Comparison of ENCODE assay signal across 14 cellular contexts in the genomic region with DNA sequence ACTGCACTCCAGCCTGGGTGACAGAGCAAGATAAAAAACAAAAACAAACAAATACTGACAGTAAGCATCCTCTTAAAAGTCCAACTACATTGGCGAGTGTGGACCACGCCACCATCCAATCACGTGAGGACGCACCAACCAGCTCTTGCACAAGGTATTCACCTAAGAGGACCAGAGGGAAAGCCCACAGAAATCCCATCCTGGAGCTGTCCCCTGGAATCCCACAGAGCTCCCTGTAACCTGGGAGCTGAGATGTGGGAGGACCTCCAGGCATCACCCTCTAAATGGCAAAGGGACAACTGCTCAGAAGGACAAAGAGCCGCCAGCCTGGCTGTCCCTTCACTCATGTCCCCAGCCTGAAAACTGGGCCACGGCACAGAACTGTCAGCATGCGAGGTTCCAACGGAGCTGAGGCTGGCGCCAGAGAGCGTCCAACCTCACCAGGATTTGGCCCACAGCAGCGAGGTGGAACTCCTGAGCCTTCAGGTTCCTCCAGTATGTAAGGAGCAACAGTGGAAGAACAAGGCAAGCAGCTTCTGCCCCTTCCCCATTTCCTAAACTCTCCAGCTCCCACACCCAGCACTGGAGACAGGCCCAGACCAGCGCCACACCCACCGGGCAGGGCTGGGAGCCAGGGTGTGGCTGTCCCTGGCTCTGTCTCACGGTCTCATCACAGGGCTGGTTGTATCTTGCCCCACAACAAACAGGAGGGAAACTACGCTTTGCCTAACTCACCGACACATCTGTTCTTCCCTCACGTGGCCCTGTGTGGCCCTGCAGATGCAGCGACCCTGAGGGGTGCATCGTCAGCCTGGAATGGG. TPM values are rescaled to one million over a fixed set of nuclear protein-coding genes. Genes with fewer than 3 reads are reported as not detected.
DNase-seq lines count a peak whose midpoint lies in the region; ATAC-seq and TF ChIP-seq lines count a peak whose summit lies in the region.
"Had no signal": no experiment of that assay in that cellular context is flagged by ENCODE, and none has a peak within 500 bp of the region (broad histone marks: within the 10 kb centered on the region; RNA-seq: fewer than 3 reads in every experiment).

No MANE protein-coding gene starts in this region.

- ATAC-seq in sciatic nerve, result peak; percentile 76
- ATAC-seq: activated naive CD4-positive, alpha-beta T cell treated with anti-CD3 and anti-CD28 coated beads, Interleukin-2, amount 50 U/mL, for 72 hours had no signal

- no peak overlapping the region for H3K4me2 ChIP-seq in H9 (ENCODE audit: insufficient read depth, insufficient read length, low read length)

- H3K18ac ChIP-seq in H9 (ENCODE audit: insufficient read length, low read depth, low read length), result no peak overlapping the region

- no peak overlapping the region for H3K4me3 ChIP-seq in adipocyte (ENCODE audit: low read length)
- no peak overlapping the region for H3K4me3 ChIP-seq in fibroblast of the aortic adventitia (ENCODE audit: low read depth, low read length)
- H3K4me3 ChIP-seq: lung had no signal

- no peak overlapping the region for H3K9ac ChIP-seq in H9 (ENCODE audit: extremely low read depth, insufficient read length, low read length)
- H3K9ac ChIP-seq in adipocyte (ENCODE audit: low read length), result peak overlapping the region; percentile 34

- TF ChIP-seq CTCF in H9 (conservative IDR thresholded peaks at IDR 0.05), result no peak
- TF ChIP-seq CTCF in fibroblast of the aortic adventitia (IDR thresholded peaks at IDR 0.05; ENCODE audit: insufficient read depth, low read length), result no peak

- H2AK5ac ChIP-seq in H9 (ENCODE audit: insufficient read length, low read length), result no peak overlapping the region

- DNase-seq in H9, result no peak
- no peak for DNase-seq in adipocyte (ENCODE audit: low read depth)
- peak; percentile 35 for DNase-seq in fibroblast of the aortic adventitia (ENCODE audit: low read depth)
- DNase-seq in sciatic nerve (ENCODE audit: low spot score), result peak; percentile 39
- no peak for DNase-seq in COR-L47 (lab: John Stamatoyannopoulos, UW)
- DNase-seq in activated CD4-positive, alpha-beta T cell treated with anti-CD3 and anti-CD28 coated beads for 48 hours, result no peak
- no peak for DNase-seq in stimulated activated CD4-positive, alpha-beta T cell treated with anti-CD3 and anti-CD28 coated beads, Interleukin-4, amount 100 ng/mL, for 4 hours
- DNase-seq: activated CD8-positive, alpha-beta memory T cell treated with anti-CD3 and anti-CD28 coated beads, Interleukin-2, amount 50 U/mL, for 4 hours; DND-41; NCI-H187; NCI-H526 treated with DMSO at 0.1 percent for 48 hours; stimulated activated CD4-positive, alpha-beta T cell treated with anti-CD3 and anti-CD28 coated beads, Interleukin-12 subunit alpha, Interleukin-12 subunit beta, amount 100 ng/mL, for 4 hours had no signal

- peaks cover 2 to 4% of the 10 kb centered on the region in 2 experiments for H3K4me1 Mint-ChIP-seq in H9

- H3K4ac ChIP-seq in H9 (ENCODE audit: low read depth, low read length), result no peak overlapping the region

- no peak overlapping the region for H3K23ac ChIP-seq in H9 (ENCODE audit: insufficient read length, low read depth, low read length)

- no CpG with 5 or more reads among the region's 19 CpGs for WGBS in H9 (ENCODE audit: extremely low coverage, insufficient read length, low lambda C conversion rate)

- no peaks in the 10 kb centered on the region for H4K20me1 ChIP-seq in H9 (ENCODE audit: control insufficient read depth, insufficient read depth, insufficient read length)

- peak overlapping the region in 2 of 3 experiments; percentile 75 to 89; a peak in 2 of 7 replicates for H3K27ac Mint-ChIP-seq in H9

- H3K79me2 ChIP-seq in H9 (ENCODE audit: insufficient read depth, low read length), result no peaks in the 10 kb centered on the region

- H4K91ac ChIP-seq in H9 (ENCODE audit: insufficient read length, low read depth, low read length), result no peak overlapping the region

- no peak overlapping the region for H2AFZ ChIP-seq in H9 (ENCODE audit: low read length)

- H3K27me3 ChIP-seq in H9 (ENCODE audit: insufficient read depth, low read length) (no peaks in the 10 kb centered on the region), adipocyte (replicated peaks; ENCODE audit: control insufficient read depth, insufficient read depth, low read length) (no peaks in the 10 kb centered on the region)

- no peaks in the 10 kb centered on the region for H3K27me3 Mint-ChIP-seq in H9 (ENCODE audit: low read depth)

- no peak overlapping the region for H2BK15ac ChIP-seq in H9 (ENCODE audit: low read depth, low read length)

- H2BK120ac ChIP-seq in H9 (ENCODE audit: low read depth, low read length, poor library complexity, severe bottlenecking), result no peak overlapping the region

- H3K4me1 ChIP-seq in H9 (ENCODE audit: insufficient read depth, low read length) (no peaks in the 10 kb centered on the region), adipocyte (ENCODE audit: control insufficient read depth, insufficient read depth, low read length) (peaks cover 42% of the 10 kb centered on the region)

- peaks cover 35% of the 10 kb centered on the region for H3K36me3 ChIP-seq in adipocyte (ENCODE audit: control insufficient read depth, insufficient read depth, low read length, severe bottlenecking)

- H3K9me3 Mint-ChIP-seq in H9, result no peaks in the 10 kb centered on the region
- H3K9me3 Mint-ChIP-seq: activated naive CD4-positive, alpha-beta T cell treated with anti-CD3 and anti-CD28 coated beads, Interleukin-2, amount 50 U/mL, for 72 hours had no signal

- H3K9me3 ChIP-seq in H9 (ENCODE audit: control insufficient read depth, low read depth, low read length), result no peaks in the 10 kb centered on the region
- H3K9me3 ChIP-seq in adipocyte (ENCODE audit: control insufficient read depth, low read length), result no peaks in the 10 kb centered on the region

- H3K56ac ChIP-seq in H9 (ENCODE audit: insufficient read length, low read depth, low read length), result no peak overlapping the region

- intact Hi-C loops in sciatic nerve (cut with DNase I), result no loop called here

- no peaks in the 10 kb centered on the region for H3K23me2 ChIP-seq in H9 (ENCODE audit: insufficient read length, low read depth, low read length, poor library complexity, severe bottlenecking)

- peaks cover 7 to 31% (median 25%) of the 10 kb centered on the region in 3 experiments; a peak in 6 of 7 replicates for H3K36me3 Mint-ChIP-seq in H9 (ENCODE audit: insufficient read depth in 1 of 3, low read depth in 3 of 3)

- no peak overlapping the region for H4K5ac ChIP-seq in H9 (ENCODE audit: insufficient read length, low read depth, low read length)

- no peak overlapping the region for H3K27ac ChIP-seq in H9 (ENCODE audit: insufficient read length, low read depth, low read length)

- no peak overlapping the region for H2BK12ac ChIP-seq in H9 (ENCODE audit: insufficient read length, low read depth, low read length)

- H3K14ac ChIP-seq in H9 (ENCODE audit: insufficient read depth, low read length), result no peak overlapping the region; the same call in 1 of the 2 replicates

- no peak overlapping the region for H2BK20ac ChIP-seq in H9 (ENCODE audit: low read depth, low read length, poor library complexity, severe bottlenecking)

- no peaks in the 10 kb centered on the region for H3K79me1 ChIP-seq in H9 (ENCODE audit: insufficient read depth, low read depth, low read length, poor library complexity, severe bottlenecking)

- H3T11ph ChIP-seq in H9 (ENCODE audit: low read length), result no peak overlapping the region

- no peak overlapping the region for H3K4me3 Mint-ChIP-seq in H9

- H4K8ac ChIP-seq in H9 (replicated peaks; ENCODE audit: insufficient read length, low read depth, low read length), result no peak overlapping the region

- H2BK5ac ChIP-seq in H9 (ENCODE audit: insufficient read length, low read length), result no peak overlapping the region

RNA-seq across cellular contexts. Expression of gene IPPK, which starts 15.2 kb away (rescaled TPM):
- total RNA-seq in H9 (2021) (10.7 and 12.9 TPM in 2 replicates), fibroblast of the aortic adventitia (ENCODE audit: low replicate concordance) (9.6 and 33.0 TPM in 2 replicates), sciatic nerve (10.7 TPM)

Comparison
In these comparisons a context has a peak if more than half of its experiments do, and no peak if none do; other contexts are left out.
1. DNase-seq: peak in fibroblast of the aortic adventitia (single experiment) and sciatic nerve (single experiment); none in H9 (single experiment), adipocyte (single experiment), COR-L47 (single experiment), activated CD4-positive, alpha-beta T cell treated with anti-CD3 and anti-CD28 coated beads for 48 hours (single experiment) and stimulated activated CD4-positive, alpha-beta T cell treated with anti-CD3 and anti-CD28 coated beads, Interleukin-4, amount 100 ng/mL, for 4 hours (0 of 2).